Comparison of ENCODE assay signal across 20 cellular contexts in the genomic region with DNA sequence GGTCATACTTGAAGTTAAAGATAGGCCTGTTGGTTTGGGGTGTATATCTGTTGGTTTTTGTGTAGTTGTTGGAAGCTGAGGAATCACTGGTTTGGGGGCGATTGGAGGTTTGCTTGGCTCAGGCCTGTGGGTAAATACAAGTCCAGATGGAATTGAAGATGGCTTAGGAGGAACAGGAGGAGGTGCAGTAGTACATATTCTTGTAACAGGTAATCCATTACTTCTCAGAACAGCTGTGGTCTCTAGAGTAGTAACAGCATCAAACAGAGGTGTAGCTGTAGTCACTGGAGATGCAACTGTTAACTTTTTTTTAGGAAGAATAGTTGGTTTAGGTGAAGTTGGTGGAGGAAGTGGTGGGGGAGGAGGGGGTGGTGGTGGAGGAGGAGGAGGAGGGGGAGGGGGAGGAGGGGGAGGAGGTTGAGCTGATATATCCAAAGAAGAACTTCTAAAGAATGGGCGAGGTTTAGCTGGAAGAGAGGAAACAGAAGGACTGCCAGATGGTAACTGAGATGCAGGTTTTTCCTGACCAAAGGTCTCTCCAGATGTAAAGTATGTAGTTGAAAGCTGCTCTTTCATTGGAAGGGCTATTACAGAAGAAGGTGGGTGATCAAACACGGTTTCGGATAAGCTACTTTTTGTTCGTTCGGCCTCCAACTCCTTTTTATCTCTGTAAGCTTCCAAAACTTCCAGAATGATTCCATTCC.
"Had no signal": no experiment of that assay in that cellular context is flagged by ENCODE, and none has a peak within 500 bp of the region (broad histone marks: within the 10 kb centered on the region; RNA-seq: fewer than 3 reads in every experiment).

No MANE protein-coding gene starts in this region.

- ATAC-seq: K562 had no signal

- H3K36me3 ChIP-seq: SJSA1 had no signal

- H3K4me3 ChIP-seq: K562, SJSA1, SK-N-MC had no signal

- DNase-seq: Kasumi-1, MM.1S, NCI-H1092 treated with DMSO at 0.1 percent for 48 hours, NCI-H1436, NCI-H187, NCI-H2029, NCI-H2081 treated with DMSO at 0.1 percent for 48 hours, NCI-H2171, NCI-H226, NCI-H446, NCI-H510A, NCI-H524 treated with DMSO at 0.1 percent for 48 hours, NCI-H69, NCI-H774, Right ventricle myocardium superior, RPMI8226, SIG-M5 had no signal

- H3K4me1 ChIP-seq: SJSA1 had no signal

- H3K9me3 ChIP-seq: SJSA1 had no signal
